In genomic region chr6:90184334-90185298, GRCh38 we compare ENCODE assay signal across 12 cellular contexts.
DNase-seq lines count a peak whose midpoint lies in the region; ATAC-seq and TF ChIP-seq lines count a peak whose summit lies in the region.
"Had no signal": no experiment of that assay in that cellular context is flagged by ENCODE, and none has a peak within 500 bp of the region (broad histone marks: within the 10 kb centered on the region; RNA-seq: fewer than 3 reads in every experiment).

No MANE protein-coding gene starts in this region.

- H3K9me3 Mint-ChIP-seq in activated naive CD4-positive, alpha-beta T cell treated with anti-CD3 and anti-CD28 coated beads for 36 hours: peaks cover 2% of the 10 kb centered on the region

- no peak overlapping the region for H3K4me3 ChIP-seq in hepatocyte
- H3K4me3 ChIP-seq in thyroid gland (replicated peaks in 1 of 3): no peak overlapping the region
- no peak overlapping the region for H3K4me3 ChIP-seq in uterus

- H4K20me1 ChIP-seq in hepatocyte (ENCODE audit: insufficient read depth, poor library complexity, severe bottlenecking): no peaks in the 10 kb centered on the region

- H3K27ac ChIP-seq in hepatocyte: peak overlapping the region; percentile 66
- peak overlapping the region in 1 of 3 donors; percentile 21 for H3K27ac ChIP-seq in thyroid gland
- peak overlapping the region in 1 of 2 donors; percentile 10 for H3K27ac ChIP-seq in uterus

- TF ChIP-seq POLR2A in thyroid gland (IDR thresholded peaks at IDR 0.05) (no peak), uterus (IDR thresholded peaks at IDR 0.05) (no peak)

- H3K27ac Mint-ChIP-seq in activated naive CD4-positive, alpha-beta T cell treated with anti-CD3 and anti-CD28 coated beads for 36 hours: peak overlapping the region; percentile 66

- no peaks in the 10 kb centered on the region for H3K79me2 ChIP-seq in hepatocyte

- H3K36me3 ChIP-seq in hepatocyte (replicated peaks; ENCODE audit: insufficient read depth, low read depth) (no peaks in the 10 kb centered on the region), thyroid gland (no peaks in the 10 kb centered on the region), uterus (no peaks in the 10 kb centered on the region)

- WGBS in hepatocyte (ENCODE audit: low lambda C conversion rate, missing lambda C conversion rate): 34% methylated on average over 8 of the region's 8 CpGs
- 23 to 34% methylated on average over 8 of the region's 8 CpGs for WGBS in thyroid gland, 2 donors

- H3K9me3 ChIP-seq in hepatocyte (ENCODE audit: low read depth) (no peaks in the 10 kb centered on the region), thyroid gland (no peaks in the 10 kb centered on the region), uterus (no peaks in the 10 kb centered on the region)

- DNase-seq in activated naive CD4-positive, alpha-beta T cell treated with anti-CD3 and anti-CD28 coated beads for 36 hours: no peak
- DNase-seq in activated naive CD4-positive, alpha-beta T cell treated with Interleukin-2 at 50 U/mL for 16 hours: no peak
- peak; percentile 65 for DNase-seq in hepatocyte (ENCODE audit: low spot score)
- peak; percentile 50 to 53 for DNase-seq in thyroid gland
- DNase-seq in uterus: no peak
- no peak for DNase-seq in HPDE6-E6E7 (ENCODE audit: extremely low spot score)
- no peak for DNase-seq in COLO829 (ENCODE audit: low spot score)
- DNase-seq: cerebellar nuclear complex; left colon; NCI-H1417 treated with DMSO at 0.1 percent for 48 hours; stimulated activated CD4-positive, alpha-beta T cell treated with anti-CD3 and anti-CD28 coated beads, Interleukin-4, amount 100 ng/mL, for 24 hours had no signal

- TF ChIP-seq CTCF in hepatocyte (IDR thresholded peaks at IDR 0.05; ENCODE audit: poor library complexity): no peak
- no peak for TF ChIP-seq CTCF in thyroid gland (IDR thresholded peaks at IDR 0.05)
- no peak for TF ChIP-seq CTCF in uterus (IDR thresholded peaks at IDR 0.05)

- no peaks in the 10 kb centered on the region for H3K9me2 ChIP-seq in hepatocyte (replicated peaks; ENCODE audit: insufficient read depth)

- ATAC-seq in SK-N-SH treated with all-trans-retinoic acid at 6 μM for 48 hours: peak; percentile 19; the same call in 1 of the 3 replicates

- no peak overlapping the region for H2AFZ ChIP-seq in hepatocyte

- CTCF ChIA-PET in activated naive CD4-positive, alpha-beta T cell treated with anti-CD3 and anti-CD28 coated beads for 36 hours (lab: Charles Lee): interaction anchor here (0.5 to 2.1 kb wide), 9 partner anchors 8 to 243 kb away, joined by 3 to 8 read pairs (median 4); no protein-coding TSS in a partner anchor

- intact Hi-C loops in activated naive CD4-positive, alpha-beta T cell treated with anti-CD3 and anti-CD28 coated beads for 36 hours (cut with micrococcal nuclease): loop anchor here (1.0 kb wide), 1 partner anchor 8 kb away; no protein-coding TSS in a partner anchor
- intact Hi-C loops in thyroid gland (cut with DNase I) (no loop called here), uterus (cut with DNase I; ENCODE audit: low total_unique reads) (no loop called here)

- peak overlapping the region; percentile 46 for H3K4me3 Mint-ChIP-seq in activated naive CD4-positive, alpha-beta T cell treated with anti-CD3 and anti-CD28 coated beads for 36 hours

- no peaks in the 10 kb centered on the region for H3K27me3 ChIP-seq in hepatocyte
- H3K27me3 ChIP-seq in thyroid gland: no peaks in the 10 kb centered on the region
- H3K27me3 ChIP-seq in uterus: no peaks in the 10 kb centered on the region

- peaks cover 75% of the 10 kb centered on the region for H3K4me1 Mint-ChIP-seq in activated naive CD4-positive, alpha-beta T cell treated with anti-CD3 and anti-CD28 coated beads for 36 hours (ENCODE audit: low read depth)

- H3K4me2 ChIP-seq in hepatocyte: peak overlapping the region; percentile 53

- H3K27me3 Mint-ChIP-seq in activated naive CD4-positive, alpha-beta T cell treated with anti-CD3 and anti-CD28 coated beads for 36 hours (ENCODE audit: low read depth): no peaks in the 10 kb centered on the region

- H3K4me1 ChIP-seq in hepatocyte (ENCODE audit: insufficient read depth) (peaks cover 37% of the 10 kb centered on the region), thyroid gland (peaks cover 16 to 18% of the 10 kb centered on the region in 2 donors), uterus (peaks cover 0 to 4% of the 10 kb centered on the region in 2 donors)

- peaks cover 9% of the 10 kb centered on the region for H3K36me3 Mint-ChIP-seq in activated naive CD4-positive, alpha-beta T cell treated with anti-CD3 and anti-CD28 coated beads for 36 hours (ENCODE audit: low read depth)

TF ChIP-seq in SK-N-SH treated with all-trans-retinoic acid at 6 μM for 48 hours, 23 proteins besides CTCF, POLR2A, EP300 and RAD21:
- TF ChIP-seq TCF4 (CRISPR knock-in tag; IDR thresholded peaks at IDR 0.05; ENCODE audit: borderline replicate concordance) (no peak), BACH2 (CRISPR knock-in tag; IDR thresholded peaks at IDR 0.05; ENCODE audit: borderline replicate concordance) (no peak), RARB (CRISPR knock-in tag; IDR thresholded peaks at IDR 0.05) (no peak), ZFP30 (CRISPR knock-in tag; IDR thresholded peaks at IDR 0.05) (no peak), ZC3H10 (CRISPR knock-in tag; IDR thresholded peaks at IDR 0.05) (no peak), ZNF565 (CRISPR knock-in tag; conservative IDR thresholded peaks at IDR 0.05; ENCODE audit: low read depth) (no peak), CREB5 (CRISPR knock-in tag; IDR thresholded peaks at IDR 0.05; ENCODE audit: low read depth) (no peak), ZNF8 (CRISPR knock-in tag; IDR thresholded peaks at IDR 0.05) (no peak), TSHZ2 (CRISPR knock-in tag; IDR thresholded peaks at IDR 0.05) (no peak), ISL1 (CRISPR knock-in tag; IDR thresholded peaks at IDR 0.05) (no peak)
TF ChIP-seq in SK-N-SH treated with all-trans-retinoic acid at 6 μM for 48 hours: peak in this region for 0.

Comparison
In these comparisons a context has a peak if more than half of its experiments do, and no peak if none do; other contexts are left out.
1. DNase-seq: peak in hepatocyte (single experiment) and thyroid gland (2 of 2); none in activated naive CD4-positive, alpha-beta T cell treated with anti-CD3 and anti-CD28 coated beads for 36 hours (single experiment), activated naive CD4-positive, alpha-beta T cell treated with Interleukin-2 at 50 U/mL for 16 hours (single experiment), uterus (0 of 2), HPDE6-E6E7 (single experiment) and COLO829 (single experiment).